Comparison of ENCODE assay signal across 2 cellular contexts in genomic region chr18:9817286-9817685, GRCh38.
TF ChIP-seq lines count a peak whose summit lies in the region.

No MANE protein-coding gene starts in this region.

TF ChIP-seq in IMR-90, 13 proteins besides CTCF, POLR2A, EP300 and RAD21 (continued from another document):
- TF ChIP-seq USF2 (IDR thresholded peaks at IDR 0.05; ENCODE audit: low read depth, low read length): no peak
- TF ChIP-seq, protein P1, sequence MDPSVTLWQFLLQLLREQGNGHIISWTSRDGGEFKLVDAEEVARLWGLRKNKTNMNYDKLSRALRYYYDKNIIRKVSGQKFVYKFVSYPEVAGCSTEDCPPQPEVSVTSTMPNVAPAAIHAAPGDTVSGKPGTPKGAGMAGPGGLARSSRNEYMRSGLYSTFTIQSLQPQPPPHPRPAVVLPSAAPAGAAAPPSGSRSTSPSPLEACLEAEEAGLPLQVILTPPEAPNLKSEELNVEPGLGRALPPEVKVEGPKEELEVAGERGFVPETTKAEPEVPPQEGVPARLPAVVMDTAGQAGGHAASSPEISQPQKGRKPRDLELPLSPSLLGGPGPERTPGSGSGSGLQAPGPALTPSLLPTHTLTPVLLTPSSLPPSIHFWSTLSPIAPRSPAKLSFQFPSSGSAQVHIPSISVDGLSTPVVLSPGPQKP (IDR thresholded peaks at IDR 0.05; ENCODE audit: borderline replicate concordance, low read depth, low read length): no peak
- TF ChIP-seq CHD1 (IDR thresholded peaks at IDR 0.05; ENCODE audit: low read depth, low read length): no peak
- TF ChIP-seq NFE2L2 (IDR thresholded peaks at IDR 0.05; ENCODE audit: low read depth, low read length): no peak
- TF ChIP-seq RFX5 (IDR thresholded peaks at IDR 0.05; ENCODE audit: low read depth, low read length): no peak
- no peak for TF ChIP-seq SMC3 (IDR thresholded peaks at IDR 0.05; ENCODE audit: low read depth, low read length)
- no peak for TF ChIP-seq BHLHE40 (IDR thresholded peaks at IDR 0.05; ENCODE audit: low read depth, low read length)
TF ChIP-seq in IMR-90: peak in this region for 0.

TF ChIP-seq in SK-N-SH treated with all-trans-retinoic acid at 6 μM for 48 hours, 23 proteins besides CTCF, POLR2A, EP300 and RAD21 (continued from another document):
- TF ChIP-seq, protein P2, sequence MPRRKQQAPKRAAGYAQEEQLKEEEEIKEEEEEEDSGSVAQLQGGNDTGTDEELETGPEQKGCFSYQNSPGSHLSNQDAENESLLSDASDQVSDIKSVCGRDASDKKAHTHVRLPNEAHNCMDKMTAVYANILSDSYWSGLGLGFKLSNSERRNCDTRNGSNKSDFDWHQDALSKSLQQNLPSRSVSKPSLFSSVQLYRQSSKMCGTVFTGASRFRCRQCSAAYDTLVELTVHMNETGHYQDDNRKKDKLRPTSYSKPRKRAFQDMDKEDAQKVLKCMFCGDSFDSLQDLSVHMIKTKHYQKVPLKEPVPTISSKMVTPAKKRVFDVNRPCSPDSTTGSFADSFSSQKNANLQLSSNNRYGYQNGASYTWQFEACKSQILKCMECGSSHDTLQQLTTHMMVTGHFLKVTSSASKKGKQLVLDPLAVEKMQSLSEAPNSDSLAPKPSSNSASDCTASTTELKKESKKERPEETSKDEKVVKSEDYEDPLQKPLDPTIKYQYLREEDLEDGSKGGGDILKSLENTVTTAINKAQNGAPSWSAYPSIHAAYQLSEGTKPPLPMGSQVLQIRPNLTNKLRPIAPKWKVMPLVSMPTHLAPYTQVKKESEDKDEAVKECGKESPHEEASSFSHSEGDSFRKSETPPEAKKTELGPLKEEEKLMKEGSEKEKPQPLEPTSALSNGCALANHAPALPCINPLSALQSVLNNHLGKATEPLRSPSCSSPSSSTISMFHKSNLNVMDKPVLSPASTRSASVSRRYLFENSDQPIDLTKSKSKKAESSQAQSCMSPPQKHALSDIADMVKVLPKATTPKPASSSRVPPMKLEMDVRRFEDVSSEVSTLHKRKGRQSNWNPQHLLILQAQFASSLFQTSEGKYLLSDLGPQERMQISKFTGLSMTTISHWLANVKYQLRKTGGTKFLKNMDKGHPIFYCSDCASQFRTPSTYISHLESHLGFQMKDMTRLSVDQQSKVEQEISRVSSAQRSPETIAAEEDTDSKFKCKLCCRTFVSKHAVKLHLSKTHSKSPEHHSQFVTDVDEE (CRISPR knock-in tag; IDR thresholded peaks at IDR 0.05): no peak
- no peak for TF ChIP-seq TCF4 (CRISPR knock-in tag; IDR thresholded peaks at IDR 0.05; ENCODE audit: borderline replicate concordance)
- TF ChIP-seq BACH2 (CRISPR knock-in tag; IDR thresholded peaks at IDR 0.05; ENCODE audit: borderline replicate concordance): no peak
- TF ChIP-seq OSR1 (CRISPR knock-in tag; IDR thresholded peaks at IDR 0.05): no peak
- TF ChIP-seq ZNF8 (CRISPR knock-in tag; IDR thresholded peaks at IDR 0.05): no peak
- TF ChIP-seq ZNF565 (CRISPR knock-in tag; conservative IDR thresholded peaks at IDR 0.05; ENCODE audit: low read depth): no peak
- TF ChIP-seq, protein P3, sequence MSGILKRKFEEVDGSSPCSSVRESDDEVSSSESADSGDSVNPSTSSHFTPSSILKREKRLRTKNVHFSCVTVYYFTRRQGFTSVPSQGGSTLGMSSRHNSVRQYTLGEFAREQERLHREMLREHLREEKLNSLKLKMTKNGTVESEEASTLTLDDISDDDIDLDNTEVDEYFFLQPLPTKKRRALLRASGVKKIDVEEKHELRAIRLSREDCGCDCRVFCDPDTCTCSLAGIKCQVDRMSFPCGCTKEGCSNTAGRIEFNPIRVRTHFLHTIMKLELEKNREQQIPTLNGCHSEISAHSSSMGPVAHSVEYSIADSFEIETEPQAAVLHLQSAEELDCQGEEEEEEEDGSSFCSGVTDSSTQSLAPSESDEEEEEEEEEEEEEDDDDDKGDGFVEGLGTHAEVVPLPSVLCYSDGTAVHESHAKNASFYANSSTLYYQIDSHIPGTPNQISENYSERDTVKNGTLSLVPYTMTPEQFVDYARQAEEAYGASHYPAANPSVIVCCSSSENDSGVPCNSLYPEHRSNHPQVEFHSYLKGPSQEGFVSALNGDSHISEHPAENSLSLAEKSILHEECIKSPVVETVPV (CRISPR knock-in tag; IDR thresholded peaks at IDR 0.05): no peak
- no peak for TF ChIP-seq ISL1 (CRISPR knock-in tag; IDR thresholded peaks at IDR 0.05)
- no peak for TF ChIP-seq PATZ1 (CRISPR knock-in tag; IDR thresholded peaks at IDR 0.05; ENCODE audit: borderline replicate concordance)
- no peak for TF ChIP-seq ZFP3 (CRISPR knock-in tag; IDR thresholded peaks at IDR 0.05)
